In the genomic region with DNA sequence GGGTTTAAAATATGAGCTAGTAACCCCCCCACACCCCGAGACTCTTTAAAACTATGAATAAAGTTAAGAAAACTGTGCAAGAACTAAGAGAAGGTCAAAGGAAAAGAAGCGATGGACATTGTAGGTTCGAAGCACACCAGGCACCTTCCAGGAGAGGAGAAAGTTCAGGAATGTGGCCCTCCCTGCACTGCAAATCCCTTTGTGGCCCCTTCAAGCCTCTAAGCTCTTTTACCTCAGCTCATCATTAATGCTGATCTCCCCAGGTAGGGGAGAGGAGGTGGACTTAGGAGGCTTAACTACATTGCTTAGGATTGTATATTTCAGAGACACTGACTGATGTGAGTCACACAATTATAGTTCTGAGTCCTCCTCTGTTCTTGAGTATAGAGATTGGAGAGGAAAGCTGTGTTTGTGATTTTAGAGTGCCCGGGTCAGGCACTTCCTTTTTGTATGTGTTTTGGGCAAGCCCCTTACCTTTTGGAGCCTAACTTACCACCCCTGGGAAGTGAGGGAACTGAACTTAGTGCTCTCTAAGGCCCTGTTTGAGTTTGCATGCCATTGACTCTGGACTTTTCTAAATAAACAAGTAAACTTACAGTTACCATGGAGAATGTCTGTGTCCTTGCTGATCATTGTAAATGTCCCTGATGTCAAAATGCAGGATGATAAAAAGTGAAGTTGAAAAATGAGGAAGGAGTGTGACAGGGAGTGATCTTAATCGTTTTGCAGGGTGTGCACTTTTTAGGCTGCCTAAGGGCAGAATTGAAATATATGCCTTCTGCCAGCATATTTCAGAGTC, we compare ENCODE assay signal across 1 cellular context.
A peak's percentile ranks its signal among the peaks of the same experiment; 100 is the strongest.
TF ChIP-seq lines count a peak whose summit lies in the region.

No MANE protein-coding gene starts in this region.

TF ChIP-seq in K562, 482 proteins besides CTCF, POLR2A, EP300 and RAD21 (continued from another document and continues in another):
- TF ChIP-seq, protein P1, sequence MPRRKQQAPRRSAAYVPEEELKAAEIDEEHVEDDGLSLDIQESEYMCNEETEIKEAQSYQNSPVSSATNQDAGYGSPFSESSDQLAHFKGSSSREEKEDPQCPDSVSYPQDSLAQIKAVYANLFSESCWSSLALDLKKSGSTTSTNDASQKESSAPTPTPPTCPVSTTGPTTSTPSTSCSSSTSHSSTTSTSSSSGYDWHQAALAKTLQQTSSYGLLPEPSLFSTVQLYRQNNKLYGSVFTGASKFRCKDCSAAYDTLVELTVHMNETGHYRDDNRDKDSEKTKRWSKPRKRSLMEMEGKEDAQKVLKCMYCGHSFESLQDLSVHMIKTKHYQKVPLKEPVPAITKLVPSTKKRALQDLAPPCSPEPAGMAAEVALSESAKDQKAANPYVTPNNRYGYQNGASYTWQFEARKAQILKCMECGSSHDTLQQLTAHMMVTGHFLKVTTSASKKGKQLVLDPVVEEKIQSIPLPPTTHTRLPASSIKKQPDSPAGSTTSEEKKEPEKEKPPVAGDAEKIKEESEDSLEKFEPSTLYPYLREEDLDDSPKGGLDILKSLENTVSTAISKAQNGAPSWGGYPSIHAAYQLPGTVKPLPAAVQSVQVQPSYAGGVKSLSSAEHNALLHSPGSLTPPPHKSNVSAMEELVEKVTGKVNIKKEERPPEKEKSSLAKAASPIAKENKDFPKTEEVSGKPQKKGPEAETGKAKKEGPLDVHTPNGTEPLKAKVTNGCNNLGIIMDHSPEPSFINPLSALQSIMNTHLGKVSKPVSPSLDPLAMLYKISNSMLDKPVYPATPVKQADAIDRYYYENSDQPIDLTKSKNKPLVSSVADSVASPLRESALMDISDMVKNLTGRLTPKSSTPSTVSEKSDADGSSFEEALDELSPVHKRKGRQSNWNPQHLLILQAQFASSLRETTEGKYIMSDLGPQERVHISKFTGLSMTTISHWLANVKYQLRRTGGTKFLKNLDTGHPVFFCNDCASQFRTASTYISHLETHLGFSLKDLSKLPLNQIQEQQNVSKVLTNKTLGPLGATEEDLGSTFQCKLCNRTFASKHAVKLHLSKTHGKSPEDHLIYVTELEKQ (CRISPR knock-in tag; IDR thresholded peaks at IDR 0.05): no peak
- TF ChIP-seq HNRNPK (IDR thresholded peaks at IDR 0.05; ENCODE audit: low read depth, low read length, poor library complexity, severe bottlenecking) (no peak), BRD4 (IDR thresholded peaks at IDR 0.05) (no peak; the same call in 1 of the 2 replicates), L3MBTL2 (IDR thresholded peaks at IDR 0.05) (0 out of 2 replicates have a peak, but pooled peaks have one; percentile 16), GATA2 (CRISPR knock-in tag; IDR thresholded peaks at IDR 0.05) (0 out of 2 replicates have a peak, but pooled peaks have one; percentile 9), ZNF780A (CRISPR knock-in tag; IDR thresholded peaks at IDR 0.05) (no peak), JUN (IDR thresholded peaks at IDR 0.05; ENCODE audit: borderline replicate concordance, low read depth, low read length) (no peak), JUN (CRISPR knock-in tag; IDR thresholded peaks at IDR 0.05; ENCODE audit: borderline replicate concordance) (no peak), TRIM24 (IDR thresholded peaks at IDR 0.05) (0 out of 4 replicates have a peak, but pooled peaks of 1 of the 2 experiments have one; percentile 11), YY1 (IDR thresholded peaks at IDR 0.05; ENCODE audit: borderline replicate concordance in 1 of 3, control insufficient read depth in 1 of 3, extremely low read depth in 1 of 3, insufficient read depth in 3 of 3, insufficient read length in 1 of 3, insufficient replicate concordance in 2 of 3, low read depth in 1 of 3, low read length in 2 of 3) (no peak), MCM5 (IDR thresholded peaks at IDR 0.05; ENCODE audit: low read depth) (no peak), XRCC3 (IDR thresholded peaks at IDR 0.05) (no peak), ZNF445 (CRISPR knock-in tag; IDR thresholded peaks at IDR 0.05; ENCODE audit: low read depth) (no peak), NFE2 (IDR thresholded peaks at IDR 0.05; ENCODE audit: low read depth) (0 out of 2 replicates have a peak, but pooled peaks have one; percentile 12), ZNF77 (CRISPR knock-in tag; IDR thresholded peaks at IDR 0.05) (no peak), PPARD (CRISPR knock-in tag; IDR thresholded peaks at IDR 0.05) (no peak), NBN (IDR thresholded peaks at IDR 0.05; ENCODE audit: low read depth) (no peak), DPF2 (IDR thresholded peaks at IDR 0.05) (peak; percentile 70; the same call in 1 of the 2 replicates), NFE2L1 (tag; IDR thresholded peaks at IDR 0.05; ENCODE audit: borderline replicate concordance, low read depth) (no peak), CBFB (CRISPR knock-in tag; IDR thresholded peaks at IDR 0.05) (no peak), ZNF121 (CRISPR knock-in tag; conservative IDR thresholded peaks at IDR 0.05) (no peak), SOX6 (IDR thresholded peaks at IDR 0.05) (0 out of 2 replicates have a peak, but pooled peaks have one; percentile 9), JUND (IDR thresholded peaks at IDR 0.05; ENCODE audit: borderline replicate concordance, low read depth, low read length) (no peak), JUND (tag; IDR thresholded peaks at IDR 0.05; ENCODE audit: borderline replicate concordance, low read depth, low read length) (no peak; the same call in 2 of the 3 replicates), THRAP3 (IDR thresholded peaks at IDR 0.05; ENCODE audit: borderline replicate concordance) (no peak), ZNF717 (CRISPR knock-in tag; IDR thresholded peaks at IDR 0.05) (no peak), ZNF41 (CRISPR knock-in tag; conservative IDR thresholded peaks at IDR 0.05) (no peak), RUNX1 (IDR thresholded peaks at IDR 0.05; ENCODE audit: low read depth) (no peak), LCOR (CRISPR knock-in tag; IDR thresholded peaks at IDR 0.05) (peak; percentile 32; the same call in 1 of the 2 replicates), ZNF551 (CRISPR knock-in tag; IDR thresholded peaks at IDR 0.05) (no peak), PYGO2 (tag; IDR thresholded peaks at IDR 0.05) (no peak)
- TF ChIP-seq, protein P2, sequence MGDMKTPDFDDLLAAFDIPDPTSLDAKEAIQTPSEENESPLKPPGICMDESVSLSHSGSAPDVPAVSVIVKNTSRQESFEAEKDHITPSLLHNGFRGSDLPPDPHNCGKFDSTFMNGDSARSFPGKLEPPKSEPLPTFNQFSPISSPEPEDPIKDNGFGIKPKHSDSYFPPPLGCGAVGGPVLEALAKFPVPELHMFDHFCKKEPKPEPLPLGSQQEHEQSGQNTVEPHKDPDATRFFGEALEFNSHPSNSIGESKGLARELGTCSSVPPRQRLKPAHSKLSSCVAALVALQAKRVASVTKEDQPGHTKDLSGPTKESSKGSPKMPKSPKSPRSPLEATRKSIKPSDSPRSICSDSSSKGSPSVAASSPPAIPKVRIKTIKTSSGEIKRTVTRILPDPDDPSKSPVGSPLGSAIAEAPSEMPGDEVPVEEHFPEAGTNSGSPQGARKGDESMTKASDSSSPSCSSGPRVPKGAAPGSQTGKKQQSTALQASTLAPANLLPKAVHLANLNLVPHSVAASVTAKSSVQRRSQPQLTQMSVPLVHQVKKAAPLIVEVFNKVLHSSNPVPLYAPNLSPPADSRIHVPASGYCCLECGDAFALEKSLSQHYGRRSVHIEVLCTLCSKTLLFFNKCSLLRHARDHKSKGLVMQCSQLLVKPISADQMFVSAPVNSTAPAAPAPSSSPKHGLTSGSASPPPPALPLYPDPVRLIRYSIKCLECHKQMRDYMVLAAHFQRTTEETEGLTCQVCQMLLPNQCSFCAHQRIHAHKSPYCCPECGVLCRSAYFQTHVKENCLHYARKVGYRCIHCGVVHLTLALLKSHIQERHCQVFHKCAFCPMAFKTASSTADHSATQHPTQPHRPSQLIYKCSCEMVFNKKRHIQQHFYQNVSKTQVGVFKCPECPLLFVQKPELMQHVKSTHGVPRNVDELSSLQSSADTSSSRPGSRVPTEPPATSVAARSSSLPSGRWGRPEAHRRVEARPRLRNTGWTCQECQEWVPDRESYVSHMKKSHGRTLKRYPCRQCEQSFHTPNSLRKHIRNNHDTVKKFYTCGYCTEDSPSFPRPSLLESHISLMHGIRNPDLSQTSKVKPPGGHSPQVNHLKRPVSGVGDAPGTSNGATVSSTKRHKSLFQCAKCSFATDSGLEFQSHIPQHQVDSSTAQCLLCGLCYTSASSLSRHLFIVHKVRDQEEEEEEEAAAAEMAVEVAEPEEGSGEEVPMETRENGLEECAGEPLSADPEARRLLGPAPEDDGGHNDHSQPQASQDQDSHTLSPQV (IDR thresholded peaks at IDR 0.05): peak; percentile 43; the same call in 1 of the 2 replicates
- TF ChIP-seq, protein P3, sequence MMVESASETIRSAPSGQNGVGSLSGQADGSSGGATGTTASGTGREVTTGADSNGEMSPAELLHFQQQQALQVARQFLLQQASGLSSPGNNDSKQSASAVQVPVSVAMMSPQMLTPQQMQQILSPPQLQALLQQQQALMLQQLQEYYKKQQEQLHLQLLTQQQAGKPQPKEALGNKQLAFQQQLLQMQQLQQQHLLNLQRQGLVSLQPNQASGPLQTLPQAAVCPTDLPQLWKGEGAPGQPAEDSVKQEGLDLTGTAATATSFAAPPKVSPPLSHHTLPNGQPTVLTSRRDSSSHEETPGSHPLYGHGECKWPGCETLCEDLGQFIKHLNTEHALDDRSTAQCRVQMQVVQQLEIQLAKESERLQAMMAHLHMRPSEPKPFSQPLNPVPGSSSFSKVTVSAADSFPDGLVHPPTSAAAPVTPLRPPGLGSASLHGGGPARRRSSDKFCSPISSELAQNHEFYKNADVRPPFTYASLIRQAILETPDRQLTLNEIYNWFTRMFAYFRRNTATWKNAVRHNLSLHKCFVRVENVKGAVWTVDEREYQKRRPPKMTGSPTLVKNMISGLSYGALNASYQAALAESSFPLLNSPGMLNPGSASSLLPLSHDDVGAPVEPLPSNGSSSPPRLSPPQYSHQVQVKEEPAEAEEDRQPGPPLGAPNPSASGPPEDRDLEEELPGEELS (CRISPR knock-in tag; IDR thresholded peaks at IDR 0.05; ENCODE audit: borderline replicate concordance): no peak
- TF ChIP-seq, protein P4, sequence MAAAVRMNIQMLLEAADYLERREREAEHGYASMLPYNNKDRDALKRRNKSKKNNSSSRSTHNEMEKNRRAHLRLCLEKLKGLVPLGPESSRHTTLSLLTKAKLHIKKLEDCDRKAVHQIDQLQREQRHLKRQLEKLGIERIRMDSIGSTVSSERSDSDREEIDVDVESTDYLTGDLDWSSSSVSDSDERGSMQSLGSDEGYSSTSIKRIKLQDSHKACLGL (CRISPR knock-in tag; IDR thresholded peaks at IDR 0.05; ENCODE audit: borderline replicate concordance, poor library complexity, severe bottlenecking): no peak
- TF ChIP-seq, protein P5, sequence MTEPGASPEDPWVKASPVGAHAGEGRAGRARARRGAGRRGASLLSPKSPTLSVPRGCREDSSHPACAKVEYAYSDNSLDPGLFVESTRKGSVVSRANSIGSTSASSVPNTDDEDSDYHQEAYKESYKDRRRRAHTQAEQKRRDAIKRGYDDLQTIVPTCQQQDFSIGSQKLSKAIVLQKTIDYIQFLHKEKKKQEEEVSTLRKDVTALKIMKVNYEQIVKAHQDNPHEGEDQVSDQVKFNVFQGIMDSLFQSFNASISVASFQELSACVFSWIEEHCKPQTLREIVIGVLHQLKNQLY (CRISPR knock-in tag; conservative IDR thresholded peaks at IDR 0.05): no peak
- TF ChIP-seq, protein P6, sequence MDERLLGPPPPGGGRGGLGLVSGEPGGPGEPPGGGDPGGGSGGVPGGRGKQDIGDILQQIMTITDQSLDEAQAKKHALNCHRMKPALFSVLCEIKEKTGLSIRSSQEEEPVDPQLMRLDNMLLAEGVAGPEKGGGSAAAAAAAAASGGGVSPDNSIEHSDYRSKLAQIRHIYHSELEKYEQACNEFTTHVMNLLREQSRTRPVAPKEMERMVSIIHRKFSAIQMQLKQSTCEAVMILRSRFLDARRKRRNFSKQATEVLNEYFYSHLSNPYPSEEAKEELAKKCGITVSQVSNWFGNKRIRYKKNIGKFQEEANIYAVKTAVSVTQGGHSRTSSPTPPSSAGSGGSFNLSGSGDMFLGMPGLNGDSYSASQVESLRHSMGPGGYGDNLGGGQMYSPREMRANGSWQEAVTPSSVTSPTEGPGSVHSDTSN (CRISPR knock-in tag; IDR thresholded peaks at IDR 0.05; ENCODE audit: low read depth): no peak
- TF ChIP-seq, protein P6 (tag; conservative IDR thresholded peaks at IDR 0.05; ENCODE audit: low read depth): peak; percentile 97
- TF ChIP-seq, protein P7, sequence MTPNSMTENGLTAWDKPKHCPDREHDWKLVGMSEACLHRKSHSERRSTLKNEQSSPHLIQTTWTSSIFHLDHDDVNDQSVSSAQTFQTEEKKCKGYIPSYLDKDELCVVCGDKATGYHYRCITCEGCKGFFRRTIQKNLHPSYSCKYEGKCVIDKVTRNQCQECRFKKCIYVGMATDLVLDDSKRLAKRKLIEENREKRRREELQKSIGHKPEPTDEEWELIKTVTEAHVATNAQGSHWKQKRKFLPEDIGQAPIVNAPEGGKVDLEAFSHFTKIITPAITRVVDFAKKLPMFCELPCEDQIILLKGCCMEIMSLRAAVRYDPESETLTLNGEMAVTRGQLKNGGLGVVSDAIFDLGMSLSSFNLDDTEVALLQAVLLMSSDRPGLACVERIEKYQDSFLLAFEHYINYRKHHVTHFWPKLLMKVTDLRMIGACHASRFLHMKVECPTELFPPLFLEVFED (CRISPR knock-in tag; conservative IDR thresholded peaks at IDR 0.05): no peak
- TF ChIP-seq, protein P8, sequence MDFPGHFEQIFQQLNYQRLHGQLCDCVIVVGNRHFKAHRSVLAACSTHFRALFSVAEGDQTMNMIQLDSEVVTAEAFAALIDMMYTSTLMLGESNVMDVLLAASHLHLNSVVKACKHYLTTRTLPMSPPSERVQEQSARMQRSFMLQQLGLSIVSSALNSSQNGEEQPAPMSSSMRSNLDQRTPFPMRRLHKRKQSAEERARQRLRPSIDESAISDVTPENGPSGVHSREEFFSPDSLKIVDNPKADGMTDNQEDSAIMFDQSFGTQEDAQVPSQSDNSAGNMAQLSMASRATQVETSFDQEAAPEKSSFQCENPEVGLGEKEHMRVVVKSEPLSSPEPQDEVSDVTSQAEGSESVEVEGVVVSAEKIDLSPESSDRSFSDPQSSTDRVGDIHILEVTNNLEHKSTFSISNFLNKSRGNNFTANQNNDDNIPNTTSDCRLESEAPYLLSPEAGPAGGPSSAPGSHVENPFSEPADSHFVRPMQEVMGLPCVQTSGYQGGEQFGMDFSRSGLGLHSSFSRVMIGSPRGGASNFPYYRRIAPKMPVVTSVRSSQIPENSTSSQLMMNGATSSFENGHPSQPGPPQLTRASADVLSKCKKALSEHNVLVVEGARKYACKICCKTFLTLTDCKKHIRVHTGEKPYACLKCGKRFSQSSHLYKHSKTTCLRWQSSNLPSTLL (IDR thresholded peaks at IDR 0.05): no peak
